Comparison of ENCODE assay signal across 9 cellular contexts in the genomic region with DNA sequence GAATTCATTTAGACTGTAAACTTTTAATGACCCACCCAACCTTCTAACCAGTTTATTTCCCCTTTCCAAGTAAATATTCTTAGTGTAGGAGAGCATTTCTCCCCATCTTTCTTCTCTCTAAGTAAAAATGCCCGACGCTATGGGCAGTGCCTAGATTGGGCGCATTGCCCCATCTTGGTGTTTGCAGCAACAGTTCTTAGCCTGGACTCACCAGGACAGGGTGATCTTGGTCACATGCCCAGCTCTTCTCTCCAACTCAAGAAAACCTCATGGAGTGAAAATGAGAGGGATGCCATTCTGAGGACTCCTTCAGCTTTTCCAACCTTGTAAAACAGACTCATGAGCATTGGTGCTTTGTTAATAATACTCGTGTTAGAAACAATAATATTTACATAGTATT.
"Had no signal": no experiment of that assay in that cellular context is flagged by ENCODE, and none has a peak within 500 bp of the region (broad histone marks: within the 10 kb centered on the region; RNA-seq: fewer than 3 reads in every experiment).

No MANE protein-coding gene starts in this region.

- H3K9me3 ChIP-seq: HAP-1 had no signal

- ATAC-seq: HCT116 had no signal

- H3K36me3 ChIP-seq: HAP-1 had no signal

- FAIRE-seq: HTR-8/SVneo had no signal

- H3K9ac ChIP-seq: GM23248, KMS-11 had no signal

- DNase-seq: GM23248, GOT3, H7, HFFc6, KBM-7 had no signal

- H3K27ac ChIP-seq: GM23248, KMS-11 had no signal

- H3K4me2 ChIP-seq: KMS-11 had no signal

- H3K4me1 ChIP-seq: HAP-1 had no signal

- H2AFZ ChIP-seq: GM23248 had no signal

- H3K4me3 ChIP-seq: GM23248, HAP-1 had no signal
